Comparison of ENCODE assay signal across 23 cellular contexts in the genomic region with DNA sequence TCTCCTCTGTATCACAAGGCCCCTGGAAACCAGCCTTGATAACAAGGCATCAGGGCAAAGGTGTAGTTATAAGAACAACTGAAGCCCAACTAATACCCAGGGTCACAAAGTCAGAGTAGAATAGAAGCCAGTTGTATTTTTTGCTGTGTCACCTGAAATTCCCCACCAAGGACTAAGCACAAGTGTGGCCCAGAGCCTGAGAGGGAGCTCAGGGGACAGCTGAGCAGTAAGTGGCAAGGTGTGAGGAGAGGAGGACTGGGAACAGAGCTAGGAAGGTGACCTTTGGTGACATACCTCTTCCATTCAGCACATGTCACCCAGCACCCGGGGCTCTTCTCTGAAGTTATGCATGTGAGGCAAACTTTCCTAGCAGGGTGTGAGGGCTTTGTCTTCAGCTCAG.
"Had no signal": no experiment of that assay in that cellular context is flagged by ENCODE, and none has a peak within 500 bp of the region (broad histone marks: within the 10 kb centered on the region; RNA-seq: fewer than 3 reads in every experiment).

No MANE protein-coding gene starts in this region.

- H3K27me3 Mint-ChIP-seq: activated naive CD4-positive, alpha-beta T cell treated with anti-CD3 and anti-CD28 coated beads, Interleukin-2, amount 50 U/mL, for 24 hours had no signal

- H3K4me1 Mint-ChIP-seq: activated CD4-positive, alpha-beta T cell treated with anti-CD3 and anti-CD28 coated beads for 36 hours; activated naive CD4-positive, alpha-beta T cell treated with anti-CD3 and anti-CD28 coated beads, Interleukin-2, amount 50 U/mL, for 24 hours; T-cell had no signal

- H3K4me1 ChIP-seq: body of pancreas had no signal

- H3K27ac ChIP-seq: body of pancreas, SK-N-MC, VCaP had no signal

- H3K9me3 ChIP-seq: body of pancreas had no signal

- DNase-seq: activated CD4-positive, alpha-beta T cell treated with anti-CD3 and anti-CD28 coated beads for 36 hours; activated CD8-positive, alpha-beta memory T cell treated with anti-CD3 and anti-CD28 coated beads, Interleukin-2, amount 50 U/mL, for 4 hours; activated CD8-positive, alpha-beta T cell treated with anti-CD3 and anti-CD28 coated beads for 36 hours; activated naive CD4-positive, alpha-beta T cell; activated T-cell treated with anti-CD3 and anti-CD28 coated beads, Interleukin-2, amount 50 U/mL, for 72 hours; aorta; body of pancreas; central memory CD4-positive, alpha-beta T cell; Kasumi-1; NCI-H1105 treated with DMSO at 0.1 percent for 48 hours; NCI-H1436 treated with DMSO at 0.1 percent for 48 hours; NCI-H187; NCI-H2081; NCI-H510A treated with DMSO at 0.1 percent for 48 hours; RPMI8226; T-cell; T-helper 2 cell; T1000 had no signal

- H3K4me3 Mint-ChIP-seq: activated CD4-positive, alpha-beta T cell treated with anti-CD3 and anti-CD28 coated beads for 36 hours; activated CD8-positive, alpha-beta T cell treated with anti-CD3 and anti-CD28 coated beads for 36 hours; activated naive CD4-positive, alpha-beta T cell treated with anti-CD3 and anti-CD28 coated beads, Interleukin-2, amount 50 U/mL, for 24 hours; activated T-cell treated with anti-CD3 and anti-CD28 coated beads, Interleukin-2, amount 50 U/mL, for 72 hours; T-cell had no signal

- H3K27me3 ChIP-seq: body of pancreas had no signal

- H3K4me3 ChIP-seq: body of pancreas, SK-N-MC had no signal

- H3K27ac Mint-ChIP-seq: activated CD4-positive, alpha-beta T cell treated with anti-CD3 and anti-CD28 coated beads for 36 hours; activated CD8-positive, alpha-beta T cell treated with anti-CD3 and anti-CD28 coated beads for 36 hours; activated naive CD4-positive, alpha-beta T cell treated with anti-CD3 and anti-CD28 coated beads, Interleukin-2, amount 50 U/mL, for 24 hours; activated T-cell treated with anti-CD3 and anti-CD28 coated beads, Interleukin-2, amount 50 U/mL, for 72 hours; T-cell had no signal

- FAIRE-seq: TTC549 had no signal

- H3K36me3 Mint-ChIP-seq: activated naive CD4-positive, alpha-beta T cell treated with anti-CD3 and anti-CD28 coated beads, Interleukin-2, amount 50 U/mL, for 24 hours had no signal

- ATAC-seq: activated CD4-positive, alpha-beta T cell treated with anti-CD3 and anti-CD28 coated beads for 36 hours; activated CD8-positive, alpha-beta T cell treated with anti-CD3 and anti-CD28 coated beads for 36 hours; activated T-cell treated with anti-CD3 and anti-CD28 coated beads, Interleukin-2, amount 50 U/mL, for 72 hours; body of pancreas; Right ventricle myocardium inferior; T-cell had no signal
